Comparison of ENCODE assay signal across 24 cellular contexts in genomic region chr14:99525699-99526080, GRCh38. TPM values are rescaled to one million over a fixed set of nuclear protein-coding genes. Genes with fewer than 3 reads are reported as not detected.
A peak's percentile ranks its signal among the peaks of the same experiment; 100 is the strongest.
DNase-seq lines count a peak whose midpoint lies in the region; ATAC-seq and TF ChIP-seq lines count a peak whose summit lies in the region.
"Had no signal": no experiment of that assay in that cellular context is flagged by ENCODE, and none has a peak within 500 bp of the region (broad histone marks: within the 10 kb centered on the region; RNA-seq: fewer than 3 reads in every experiment).

No MANE protein-coding gene starts in this region.

- TF ChIP-seq RAD21 in IMR-90 (IDR thresholded peaks at IDR 0.05; ENCODE audit: low read length) = no peak

- dilution Hi-C loops in IMR-90 (cut with HindIII; ENCODE audit: low sequenced_read_pairs, unreplicated experiment) = no loop called here

- H3K27ac Mint-ChIP-seq in activated CD8-positive, alpha-beta T cell treated with anti-CD3 and anti-CD28 coated beads, Interleukin-2, amount 10 ng/mL, durations not matched to agents 7 days and 5 days = peak overlapping the region; percentile 20

- H4K5ac ChIP-seq in IMR-90 (ENCODE audit: low read depth, low read length) = no peak overlapping the region

- in situ Hi-C loops in IMR-90 (cut with MboI; ENCODE audit: low sequenced_read_pairs) = loop anchor here (10.0 kb wide), 1 partner anchor 379 kb away; no protein-coding TSS in a partner anchor

- no peak overlapping the region for H2AFZ ChIP-seq in IMR-90 (replicated peaks; ENCODE audit: low read length, poor library complexity)
- H2AFZ ChIP-seq: GM23338 had no signal

- H3K4me3 Mint-ChIP-seq in activated CD8-positive, alpha-beta T cell treated with anti-CD3 and anti-CD28 coated beads, Interleukin-2, amount 10 ng/mL, durations not matched to agents 7 days and 5 days = no peak overlapping the region
- H3K4me3 Mint-ChIP-seq: central memory CD8-positive, alpha-beta T cell had no signal

- no peak overlapping the region for H3K4me2 ChIP-seq in IMR-90 (ENCODE audit: low read depth, low read length)
- H3K4me2 ChIP-seq: GM23338 had no signal

- H3K56ac ChIP-seq in IMR-90 (ENCODE audit: extremely low read depth, insufficient read depth, low read length) = no peak overlapping the region

- DNase-seq in right cardiac atrium (peak in 2 of 3 donors; percentile 36 to 56), left ventricle myocardium superior (no peak), IMR-90 (no peak), HCEC 1CT (no peak), NOMO-1 treated with DMSO at 0.1 percent for 48 hours (lab: John Stamatoyannopoulos, UW; ENCODE audit: unreplicated experiment) (no peak)
- DNase-seq in activated CD8-positive, alpha-beta T cell treated with anti-CD3 and anti-CD28 coated beads, Interleukin-2, amount 10 ng/mL, durations not matched to agents 7 days and 5 days = no peak
- no peak for DNase-seq in activated T-cell treated with anti-CD3 and anti-CD28 coated beads, Interleukin-2, amount 50 U/mL, for 1 hour
- DNase-seq: activated CD4-positive, alpha-beta T cell treated with anti-CD3 and anti-CD28 coated beads for 1 hour; activated gamma-delta T cell treated with Interleukin-2 at 50 U/mL for 16 hours; activated T-cell treated with anti-CD3 and anti-CD28 coated beads, Interleukin-2, amount 50 U/mL, for 4 hours; effector memory CD8-positive, alpha-beta T cell; islet precursor cell; NCI-H1048; NCI-H1694 treated with DMSO at 0.1 percent for 48 hours; RPMI8226; stimulated activated CD4-positive, alpha-beta T cell treated with anti-CD3 and anti-CD28 coated beads, Interleukin-4, amount 100 ng/mL, for 1 hour; upper lobe of right lung had no signal

- no peak overlapping the region for H3K4me3 ChIP-seq in right cardiac atrium (ENCODE audit: low read length)
- H3K4me3 ChIP-seq in IMR-90 (ENCODE audit: insufficient read depth, low read depth, low read length) = no peak overlapping the region
- no peak overlapping the region for H3K4me3 ChIP-seq in stomach smooth muscle (ENCODE audit: low read length in 2 of 2)
- H3K4me3 ChIP-seq: GM23338, K562, SK-N-MC, upper lobe of right lung had no signal

- H3K9me3 ChIP-seq in right cardiac atrium (ENCODE audit: control insufficient read depth, low read length) (no peaks in the 10 kb centered on the region), IMR-90 (ENCODE audit: control insufficient read depth, insufficient read depth, low read length) (no peaks in the 10 kb centered on the region), stomach smooth muscle (ENCODE audit: control insufficient read depth in 2 of 2, low read length in 2 of 2) (no peaks in the 10 kb centered on the region)
- H3K9me3 ChIP-seq: upper lobe of right lung had no signal

- H2BK120ac ChIP-seq in IMR-90 (ENCODE audit: low read depth, low read length) = no peak overlapping the region

- H3K4me1 ChIP-seq in right cardiac atrium (ENCODE audit: control insufficient read depth, insufficient read depth, low read length) (peaks cover 3% of the 10 kb centered on the region), IMR-90 (ENCODE audit: control insufficient read depth, insufficient read depth, low read length) (peaks cover 41% of the 10 kb centered on the region), stomach smooth muscle (ENCODE audit: control insufficient read depth, insufficient read depth, low read length) (peaks cover 59% of the 10 kb centered on the region)

- H3K23ac ChIP-seq in IMR-90 (ENCODE audit: low read depth, low read length) = no peak overlapping the region

- CTCF ChIA-PET in IMR-90 (lab: Yijun Ruan, JAX) = no interaction called here
- CTCF ChIA-PET in activated CD8-positive, alpha-beta T cell treated with anti-CD3 and anti-CD28 coated beads, Interleukin-2, amount 10 ng/mL, durations not matched to agents 7 days and 5 days (lab: Charles Lee) = interaction anchor here (0.9 to 1.2 kb wide), 5 partner anchors 10 to 105 kb away, joined by 3 to 6 read pairs (median 4); no protein-coding TSS in a partner anchor

- H3K18ac ChIP-seq in IMR-90 (ENCODE audit: low read depth, low read length) = no peak overlapping the region

- H4K91ac ChIP-seq in IMR-90 (ENCODE audit: insufficient read depth, low read depth, low read length) = no peak overlapping the region

- peak overlapping the region; percentile 13; the same call in 1 of the 2 replicates for H3K4ac ChIP-seq in IMR-90 (ENCODE audit: low read depth, low read length)

- H3K27ac ChIP-seq in right cardiac atrium (ENCODE audit: low read length) (no peak overlapping the region), IMR-90 (ENCODE audit: insufficient read depth, low read length) (no peak overlapping the region), stomach smooth muscle (ENCODE audit: low read length) (peak overlapping the region; percentile 18)
- H3K27ac ChIP-seq: SK-N-MC, upper lobe of right lung had no signal

- no peak overlapping the region for H4K8ac ChIP-seq in IMR-90 (ENCODE audit: low read depth in 2 of 2, low read length in 2 of 2)

- no peaks in the 10 kb centered on the region for H3K27me3 ChIP-seq in right cardiac atrium (ENCODE audit: control insufficient read depth, insufficient read depth)
- no peaks in the 10 kb centered on the region for H3K27me3 ChIP-seq in IMR-90 (ENCODE audit: control insufficient read depth, insufficient read depth, low read length)
- H3K27me3 ChIP-seq in stomach smooth muscle (ENCODE audit: control insufficient read depth in 1 of 2, insufficient read depth in 2 of 2, low read length in 2 of 2) = no peaks in the 10 kb centered on the region
- H3K27me3 ChIP-seq: upper lobe of right lung had no signal

- POLR2A ChIA-PET in IMR-90 (lab: Charles Lee; ENCODE audit: unreplicated experiment) = interaction anchor here (1.4 kb wide), 1 partner anchor 11 kb away, joined by 3 read pairs; no protein-coding TSS in a partner anchor
- POLR2A ChIA-PET in activated CD8-positive, alpha-beta T cell treated with anti-CD3 and anti-CD28 coated beads, Interleukin-2, amount 10 ng/mL, durations not matched to agents 7 days and 5 days (lab: Charles Lee) = interaction anchor here (1.4 kb wide), 1 partner anchor 80 kb away, joined by 3 read pairs; no protein-coding TSS in a partner anchor

- TF ChIP-seq CTCF in IMR-90 (conservative IDR thresholded peaks at IDR 0.05; ENCODE audit: low read depth, low read length) = no peak

- H3K9me3 Mint-ChIP-seq in activated CD8-positive, alpha-beta T cell treated with anti-CD3 and anti-CD28 coated beads, Interleukin-2, amount 10 ng/mL, durations not matched to agents 7 days and 5 days (ENCODE audit: insufficient read depth) = no peaks in the 10 kb centered on the region
- H3K9me3 Mint-ChIP-seq: activated T-cell treated with anti-CD3 and anti-CD28 coated beads, Interleukin-2, amount 50 U/mL, for 4 hours; central memory CD8-positive, alpha-beta T cell; effector memory CD8-positive, alpha-beta T cell; GM23338; T-helper 2 cell treated with Interferon-gamma antibody and Interleukin-4, amounts not matched to agents 5 μg/mL and 100 μg/mL, for 36 hours had no signal

- no peaks in the 10 kb centered on the region for H3K36me3 ChIP-seq in IMR-90 (ENCODE audit: control insufficient read depth, insufficient read depth, low read length)
- peaks cover 0 to 4% of the 10 kb centered on the region in 2 donors for H3K36me3 ChIP-seq in stomach smooth muscle (ENCODE audit: control insufficient read depth in 2 of 2, insufficient read depth in 2 of 2, low read length in 2 of 2)
- H3K36me3 ChIP-seq: upper lobe of right lung had no signal

- no peak overlapping the region for H2AK5ac ChIP-seq in IMR-90 (ENCODE audit: low read depth, low read length)

- no peak overlapping the region for H3K9ac ChIP-seq in IMR-90 (ENCODE audit: low read depth, low read length)
- no peak overlapping the region for H3K9ac ChIP-seq in stomach smooth muscle (ENCODE audit: low read length in 2 of 2)

- no peak for TF ChIP-seq POLR2A in IMR-90 (IDR thresholded peaks at IDR 0.05; ENCODE audit: low read depth, low read length)

- no peaks in the 10 kb centered on the region for H3K36me3 Mint-ChIP-seq in activated CD8-positive, alpha-beta T cell treated with anti-CD3 and anti-CD28 coated beads, Interleukin-2, amount 10 ng/mL, durations not matched to agents 7 days and 5 days (ENCODE audit: low read depth)

- no TSS peak for BruUV-seq in IMR-90 (replicated peaks; lab: Mats Ljungman, UMichigan)

- intact Hi-C loops in right cardiac atrium (cut with DNase I) (no loop called here), left ventricle myocardium superior (cut with micrococcal nuclease) (loop anchor here (5.0 kb wide), 1 partner anchor 87 kb away; no protein-coding TSS in a partner anchor), IMR-90 (cut with micrococcal nuclease) (no loop called here)

- no peaks in the 10 kb centered on the region for H3K27me3 Mint-ChIP-seq in activated CD8-positive, alpha-beta T cell treated with anti-CD3 and anti-CD28 coated beads, Interleukin-2, amount 10 ng/mL, durations not matched to agents 7 days and 5 days (ENCODE audit: low read depth)
- H3K27me3 Mint-ChIP-seq: central memory CD8-positive, alpha-beta T cell; effector memory CD8-positive, alpha-beta T cell; progenitor cell of endocrine pancreas had no signal

- no peak overlapping the region for H3K14ac ChIP-seq in IMR-90 (replicated peaks; ENCODE audit: low read depth, low read length)

- H3K9me1 ChIP-seq in IMR-90 (ENCODE audit: insufficient read depth, low read length) = peaks cover 20% of the 10 kb centered on the region

- peaks cover 11% of the 10 kb centered on the region for H4K20me1 ChIP-seq in IMR-90 (ENCODE audit: insufficient read depth, low read length)

- H2BK5ac ChIP-seq in IMR-90 (ENCODE audit: low read depth, low read length, poor library complexity, severe bottlenecking) = peak overlapping the region; percentile 17

- no peak overlapping the region for H2BK15ac ChIP-seq in IMR-90 (ENCODE audit: low read depth, low read length)

- no peak overlapping the region for H2BK20ac ChIP-seq in IMR-90 (ENCODE audit: low read depth, low read length)

- no peak overlapping the region for H2AK9ac ChIP-seq in IMR-90 (replicated peaks; ENCODE audit: low read depth, low read length, poor library complexity)

- no peak for ATAC-seq in right cardiac atrium
- no peak for ATAC-seq in left ventricle myocardium superior
- no peak for ATAC-seq in IMR-90 (ENCODE audit: low read depth)
- no peak for ATAC-seq in activated CD8-positive, alpha-beta T cell treated with anti-CD3 and anti-CD28 coated beads, Interleukin-2, amount 10 ng/mL, durations not matched to agents 7 days and 5 days
- ATAC-seq: effector memory CD8-positive, alpha-beta T cell had no signal

- peaks cover 8% of the 10 kb centered on the region for H3K4me1 Mint-ChIP-seq in activated CD8-positive, alpha-beta T cell treated with anti-CD3 and anti-CD28 coated beads, Interleukin-2, amount 10 ng/mL, durations not matched to agents 7 days and 5 days (ENCODE audit: low read depth)

- H3K79me1 ChIP-seq in IMR-90 (ENCODE audit: low read depth in 1 of 2, low read length in 2 of 2) = peaks cover 22 to 80% of the 10 kb centered on the region in 2 experiments

- WGBS in right cardiac atrium = 91% methylated on average over 12 of the region's 12 CpGs
- 100% methylated on average over 2 of the region's 12 CpGs; no CpG with 5 or more reads in 1 of the 2 experiments for WGBS in IMR-90 (ENCODE audit: extremely low coverage in 2 of 2, insufficient read length in 1 of 2), 2 experiments

RNA-seq across cellular contexts. Expression of gene CCNK, which starts 44.5 kb away (rescaled TPM):
- total RNA-seq in right cardiac atrium (10 to 100 TPM; 30.0 to 36.5 (median 31.4) TPM), left ventricle myocardium superior (37.5 TPM), IMR-90 (2012; rRNA removed) (18.8 and 33.1 TPM in 2 replicates)
- polyA plus RNA-seq in right cardiac atrium (12.2 TPM), IMR-90 (2012; rRNA removed) (25.0 and 38.3 TPM in 2 replicates)
- polyA plus RNA-seq in IMR-90 (2012; cell fraction: cytosol; rRNA removed) = 9.1 and 12.6 TPM in 2 replicates
- 14.4 and 41.8 TPM in 2 replicates for polyA plus RNA-seq in IMR-90 (2012; cell fraction: nucleus; rRNA removed; ENCODE audit: low replicate concordance)
- 10 to 100 TPM; 81.0 to 81.2 TPM for total RNA-seq in activated CD8-positive, alpha-beta T cell treated with anti-CD3 and anti-CD28 coated beads, Interleukin-2, amount 10 ng/mL, durations not matched to agents 7 days and 5 days

RNA-seq across cellular contexts. Expression of gene SETD3, which starts 45.0 kb away (rescaled TPM):
- total RNA-seq in right cardiac atrium (100 to 1,000 TPM; 101 to 127 (median 113) TPM), left ventricle myocardium superior (99.1 TPM), IMR-90 (2012; rRNA removed) (31.9 and 35.0 TPM in 2 replicates)
- polyA plus RNA-seq in right cardiac atrium (65.4 TPM), IMR-90 (2012; rRNA removed) (15.9 and 18.8 TPM in 2 replicates)
- polyA plus RNA-seq in IMR-90 (2012; cell fraction: cytosol; rRNA removed) = 5.3 and 7.6 TPM in 2 replicates
- 1.7 and 11.2 TPM in 2 replicates for polyA plus RNA-seq in IMR-90 (2012; cell fraction: nucleus; rRNA removed; ENCODE audit: low replicate concordance)
- total RNA-seq in activated CD8-positive, alpha-beta T cell treated with anti-CD3 and anti-CD28 coated beads, Interleukin-2, amount 10 ng/mL, durations not matched to agents 7 days and 5 days = 10 to 100 TPM; 65.2 to 66.0 TPM

Comparison
In these comparisons a context has a peak if more than half of its experiments do, and no peak if none do; other contexts are left out.
1. DNase-seq: peak in right cardiac atrium (2 of 3); none in left ventricle myocardium superior (single experiment), IMR-90 (single experiment), activated CD8-positive, alpha-beta T cell treated with anti-CD3 and anti-CD28 coated beads, Interleukin-2, amount 10 ng/mL, durations not matched to agents 7 days and 5 days (single experiment), activated T-cell treated with anti-CD3 and anti-CD28 coated beads, Interleukin-2, amount 50 U/mL, for 1 hour (single experiment), HCEC 1CT (single experiment) and NOMO-1 treated with DMSO at 0.1 percent for 48 hours (single experiment).